8 cellular contexts compared by ENCODE assay signal in genomic region chr11:61756452-61757212, GRCh38. TPM values are rescaled to one million over a fixed set of nuclear protein-coding genes. Genes with fewer than 3 reads are reported as not detected.
DNase-seq lines count a peak whose midpoint lies in the region; ATAC-seq and TF ChIP-seq lines count a peak whose summit lies in the region.

No MANE protein-coding gene starts in this region.

- H3K36me3 Mint-ChIP-seq in activated T-cell treated with anti-CD3 and anti-CD28 coated beads, Interleukin-2, amount 50 U/mL, for 4 hours (ENCODE audit: insufficient read depth) = no peaks in the 10 kb centered on the region

- peaks cover 0 to 26% (median 0%) of the 10 kb centered on the region in 4 donors for H3K4me1 ChIP-seq in right lobe of liver

- peaks cover 16% of the 10 kb centered on the region for H3K27me3 Mint-ChIP-seq in activated T-cell treated with anti-CD3 and anti-CD28 coated beads, Interleukin-2, amount 50 U/mL, for 4 hours (ENCODE audit: low read depth)

- H3K9me3 Mint-ChIP-seq in activated T-cell treated with anti-CD3 and anti-CD28 coated beads, Interleukin-2, amount 50 U/mL, for 4 hours = no peaks in the 10 kb centered on the region

- H3K36me3 ChIP-seq in GM06990 (ENCODE audit: control insufficient read depth, insufficient read depth, low read length) = no peaks in the 10 kb centered on the region
- H3K36me3 ChIP-seq in right lobe of liver = no peaks in the 10 kb centered on the region

- no peaks in the 10 kb centered on the region for H3K9me3 ChIP-seq in right lobe of liver

- DNase-seq in GM06990 (ENCODE audit: extremely low read depth, insufficient read length) = peak; percentile 78
- DNase-seq in activated T-cell treated with anti-CD3 and anti-CD28 coated beads, Interleukin-2, amount 50 U/mL, for 4 hours = peak; percentile 21
- peak; percentile 81 to 91 (median 86) for DNase-seq in right lobe of liver
- no peak for DNase-seq in NCI-H2171 (lab: John Stamatoyannopoulos, UW)
- DNase-seq in DMS 273 treated with DMSO at 0.1 percent for 48 hours (lab: John Stamatoyannopoulos, UW) = no peak
- no peak for DNase-seq in cerebellar nuclear complex (lab: John Stamatoyannopoulos, UW)
- no peak for DNase-seq in NCI-H2107 (lab: John Stamatoyannopoulos, UW)

- H3K4me3 ChIP-seq in GM06990 (replicated peaks; ENCODE audit: low read depth, low read length) (no peak overlapping the region), right lobe of liver (peak overlapping the region; percentile 9 to 52 (median 51))

- ATAC-seq in HG03196 (IDR thresholded peaks at IDR 0.05; ENCODE audit: unreplicated experiment) = peak; percentile 48
- peak in 1 of 2 donors; percentile 49 for ATAC-seq in activated T-cell treated with anti-CD3 and anti-CD28 coated beads, Interleukin-2, amount 50 U/mL, for 4 hours
- ATAC-seq in right lobe of liver = peak; percentile 84 to 91 (median 90)

- WGBS in right lobe of liver (ENCODE audit: insufficient coverage, low coverage, low lambda C conversion rate, missing lambda C conversion rate) = 15% methylated on average over 8 of the region's 9 CpGs

- intact Hi-C loops in right lobe of liver (cut with DNase I) = no loop called here

- TF ChIP-seq CTCF in GM06990 (IDR thresholded peaks at IDR 0.05; ENCODE audit: insufficient read depth, low read length, poor library complexity, severe bottlenecking) = no peak
- no peak for TF ChIP-seq CTCF in right lobe of liver (IDR thresholded peaks at IDR 0.05)

- peaks cover 14% of the 10 kb centered on the region for H3K4me1 Mint-ChIP-seq in activated T-cell treated with anti-CD3 and anti-CD28 coated beads, Interleukin-2, amount 50 U/mL, for 4 hours (ENCODE audit: low read depth)

- H3K4me3 Mint-ChIP-seq in activated T-cell treated with anti-CD3 and anti-CD28 coated beads, Interleukin-2, amount 50 U/mL, for 4 hours = no peak overlapping the region

- H3K27me3 ChIP-seq in GM06990 (replicated peaks; ENCODE audit: control insufficient read depth, insufficient read depth, low read length) = peaks cover 2% of the 10 kb centered on the region
- no peaks in the 10 kb centered on the region for H3K27me3 ChIP-seq in right lobe of liver

- peak overlapping the region; percentile 92 to 98 (median 94) for H3K27ac ChIP-seq in right lobe of liver

- peak; percentile 60 for TF ChIP-seq POLR2A in right lobe of liver (IDR thresholded peaks at IDR 0.05)

RNA-seq across cellular contexts. Expression of gene MYRF, which starts 4.2 kb away (rescaled TPM):
- 1 to 10 TPM in 1 of 3 donors, under 1 TPM in 2; 0.08 to 1.1 (median 0.24) TPM for total RNA-seq in activated T-cell treated with anti-CD3 and anti-CD28 coated beads, Interleukin-2, amount 50 U/mL, for 4 hours
- total RNA-seq in right lobe of liver = 10 to 100 TPM in 5 of 6 experiments, 1 to 10 TPM in 1; 7.6 to 16.4 (median 11.6) TPM

RNA-seq across cellular contexts. Expression of gene TMEM258, which starts 35.8 kb away (rescaled TPM):
- total RNA-seq in activated T-cell treated with anti-CD3 and anti-CD28 coated beads, Interleukin-2, amount 50 U/mL, for 4 hours = 100 to 1,000 TPM; 139 to 143 (median 142) TPM
- total RNA-seq in right lobe of liver = 10 to 100 TPM; 31.6 to 74.5 (median 55.3) TPM

RNA-seq across cellular contexts. Expression of gene FEN1, which starts 36.1 kb away (rescaled TPM):
- 100 to 1,000 TPM in 1 of 3 donors, 10 to 100 TPM in 2; 92.8 to 108 (median 94.2) TPM for total RNA-seq in activated T-cell treated with anti-CD3 and anti-CD28 coated beads, Interleukin-2, amount 50 U/mL, for 4 hours
- total RNA-seq in right lobe of liver = 10 to 100 TPM in 2 of 6 experiments, 1 to 10 TPM in 4; 4.0 to 13.3 (median 5.4) TPM

Comparison
In these comparisons a context has a peak if more than half of its experiments do, and no peak if none do; other contexts are left out.
1. DNase-seq: peak in GM06990 (single experiment), activated T-cell treated with anti-CD3 and anti-CD28 coated beads, Interleukin-2, amount 50 U/mL, for 4 hours (single experiment) and right lobe of liver (3 of 3); none in NCI-H2171 (single experiment), DMS 273 treated with DMSO at 0.1 percent for 48 hours (single experiment), cerebellar nuclear complex (0 of 2) and NCI-H2107 (single experiment).
2. RNA of gene MYRF, which starts 4.2 kb away (total RNA-seq): 7.6 to 16.4 TPM in right lobe of liver; 0.08 to 1.1 TPM in activated T-cell treated with anti-CD3 and anti-CD28 coated beads, Interleukin-2, amount 50 U/mL, for 4 hours; every median in the first group is over 4 times any median in the second.
3. RNA of gene FEN1, which starts 36.1 kb away (total RNA-seq): 92.8 to 108 TPM in activated T-cell treated with anti-CD3 and anti-CD28 coated beads, Interleukin-2, amount 50 U/mL, for 4 hours; 4.0 to 13.3 TPM in right lobe of liver; every median in the first group is over 4 times any median in the second.